Comparison of ENCODE assay signal across 8 cellular contexts in the genomic region with DNA sequence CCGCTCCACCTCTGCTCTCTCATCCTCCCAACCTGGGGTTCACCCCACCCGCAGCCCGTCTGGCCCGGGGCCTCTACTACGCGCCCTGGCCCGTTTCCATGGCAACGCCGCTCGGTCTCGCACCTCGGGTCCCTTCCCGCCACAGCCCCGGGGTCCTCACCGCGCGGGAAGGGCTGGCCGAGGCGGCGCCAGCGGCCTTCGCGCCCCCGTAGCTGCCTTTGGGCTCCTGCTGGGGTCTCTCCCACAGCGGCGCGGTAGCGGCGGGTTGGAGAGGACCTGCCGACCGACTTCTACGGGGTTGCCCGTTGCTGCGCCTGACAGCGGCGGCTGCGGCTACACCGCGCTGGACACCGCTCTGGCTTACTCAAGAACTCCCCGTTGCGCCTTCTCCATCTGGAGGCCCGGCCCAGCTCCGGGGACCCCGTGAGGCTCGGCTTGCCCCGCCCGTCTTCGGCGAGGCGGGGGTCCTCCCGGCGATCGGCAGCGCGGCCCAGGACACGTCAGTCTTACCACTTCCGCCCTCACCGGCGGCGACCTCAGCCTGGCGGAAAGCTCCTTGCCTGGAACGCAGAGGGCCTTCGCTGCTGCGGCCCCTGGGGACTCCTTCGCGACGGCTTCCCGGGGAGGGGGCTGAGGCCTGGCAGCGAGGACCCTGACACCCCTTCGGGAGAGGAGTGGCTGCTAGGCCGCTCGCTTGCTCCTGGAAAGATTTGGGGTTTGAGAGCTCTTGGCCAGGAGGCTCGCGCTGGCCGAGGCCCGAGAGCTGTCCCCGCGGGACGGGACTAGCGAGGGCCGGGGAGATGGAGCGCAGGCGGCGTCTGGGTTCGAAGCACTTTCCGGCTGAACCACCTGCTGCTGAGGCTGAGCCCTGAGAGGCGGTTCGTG. TPM values are rescaled to one million over a fixed set of nuclear protein-coding genes. Genes with fewer than 3 reads are reported as not detected.
A peak's percentile ranks its signal among the peaks of the same experiment; 100 is the strongest.
DNase-seq lines count a peak whose midpoint lies in the region; ATAC-seq lines count a peak whose summit lies in the region.

A gene with protein sequence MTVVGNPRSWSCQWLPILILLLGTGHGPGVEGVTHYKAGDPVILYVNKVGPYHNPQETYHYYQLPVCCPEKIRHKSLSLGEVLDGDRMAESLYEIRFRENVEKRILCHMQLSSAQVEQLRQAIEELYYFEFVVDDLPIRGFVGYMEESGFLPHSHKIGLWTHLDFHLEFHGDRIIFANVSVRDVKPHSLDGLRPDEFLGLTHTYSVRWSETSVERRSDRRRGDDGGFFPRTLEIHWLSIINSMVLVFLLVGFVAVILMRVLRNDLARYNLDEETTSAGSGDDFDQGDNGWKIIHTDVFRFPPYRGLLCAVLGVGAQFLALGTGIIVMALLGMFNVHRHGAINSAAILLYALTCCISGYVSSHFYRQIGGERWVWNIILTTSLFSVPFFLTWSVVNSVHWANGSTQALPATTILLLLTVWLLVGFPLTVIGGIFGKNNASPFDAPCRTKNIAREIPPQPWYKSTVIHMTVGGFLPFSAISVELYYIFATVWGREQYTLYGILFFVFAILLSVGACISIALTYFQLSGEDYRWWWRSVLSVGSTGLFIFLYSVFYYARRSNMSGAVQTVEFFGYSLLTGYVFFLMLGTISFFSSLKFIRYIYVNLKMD (minus strand): TSS at position 256 of the 885 bp plus-strand sequence. CDS start 422 bp downstream, outside the sequence.

- no peaks in the 10 kb centered on the region for H3K27me3 ChIP-seq in esophagus (ENCODE audit: control insufficient read depth in 1 of 2, insufficient read depth in 2 of 2, low read length in 2 of 2)
- no peaks in the 10 kb centered on the region for H3K27me3 ChIP-seq in muscle layer of duodenum (ENCODE audit: low read depth, low read length)

- H3K4me1 ChIP-seq in esophagus (ENCODE audit: control insufficient read depth in 2 of 2, insufficient read depth in 2 of 2, low read length in 1 of 2) (peaks cover 0 to 3% of the 10 kb centered on the region in 2 donors), muscle layer of duodenum (ENCODE audit: control insufficient read depth in 1 of 2, insufficient read depth in 2 of 2, low read length in 2 of 2) (peaks cover 14 to 23% of the 10 kb centered on the region in 2 donors)

- peak; percentile 64 for ATAC-seq in GM21526 (IDR thresholded peaks at IDR 0.05; ENCODE audit: low FRiP score, unreplicated experiment)

- WGBS in esophagus, 2 donors = 0 to 1% methylated on average over 88 to 89 of the region's 89 CpGs

- DNase-seq in DMS114 treated with DMSO at 0.1 percent for 48 hours (lab: John Stamatoyannopoulos, UW; ENCODE audit: unreplicated experiment) (peak; percentile 42), HuH-7 (ENCODE audit: low spot score) (peak; percentile 93), OCI-M2 (lab: John Stamatoyannopoulos, UW; ENCODE audit: unreplicated experiment) (peak; percentile 73)
- peak; percentile 91 for DNase-seq in activated T-cell treated with anti-CD3 and anti-CD28 coated beads, Interleukin-2, amount 50 U/mL, for 1 hour
- DNase-seq in stimulated activated CD8-positive, alpha-beta memory T cell treated with anti-CD3 and anti-CD28 coated beads, Interleukin-7, amount 100 ng/mL, for 24 hours (ENCODE audit: low read depth) = peak; percentile 69

- H3K4me3 ChIP-seq in esophagus (ENCODE audit: low read depth in 1 of 2, low read length in 2 of 2) (peak within 1 kb of the TSS; percentile 71 to 81), muscle layer of duodenum (ENCODE audit: low read depth in 1 of 2, low read length in 2 of 2) (peak within 1 kb of the TSS; percentile 79 to 93)

- H3K36me3 ChIP-seq in esophagus (ENCODE audit: control insufficient read depth in 2 of 2, insufficient read depth in 2 of 2, low read length in 1 of 2) = peaks cover 0 to 16% of the 10 kb centered on the region in 2 donors
- H3K36me3 ChIP-seq in muscle layer of duodenum (ENCODE audit: control insufficient read depth in 1 of 2, insufficient read depth in 2 of 2, low read length in 2 of 2) = peaks cover 12 to 17% of the 10 kb centered on the region in 2 donors

- H3K27ac ChIP-seq in esophagus (ENCODE audit: low read depth in 2 of 2, low read length in 1 of 2) (peak within 1 kb of the TSS; percentile 93 to 94), muscle layer of duodenum (ENCODE audit: low read length) (peak within 1 kb of the TSS; percentile 95)

- H3K9me3 ChIP-seq in esophagus (ENCODE audit: control insufficient read depth in 2 of 2, insufficient read depth in 1 of 2, low read depth in 1 of 2, low read length in 1 of 2) (no peaks in the 10 kb centered on the region), muscle layer of duodenum (ENCODE audit: control insufficient read depth in 1 of 2, low read length in 2 of 2) (no peaks in the 10 kb centered on the region)

RNA-seq across cellular contexts. Expression of the gene that starts here (rescaled TPM):
- 10 to 100 TPM; 10.0 to 25.8 TPM for polyA plus RNA-seq in esophagus

Comparison
In these comparisons a context has a peak if more than half of its experiments do, and no peak if none do; other contexts are left out.
1. Peak in every context shown above with its lines: DNase-seq, ATAC-seq, H3K4me3 ChIP-seq and H3K27ac ChIP-seq.
2. DNase-seq: peak in every context shown above with its lines; median percentile 93 in HuH-7; 91 in activated T-cell treated with anti-CD3 and anti-CD28 coated beads, Interleukin-2, amount 50 U/mL, for 1 hour; 73 in OCI-M2; 69 in stimulated activated CD8-positive, alpha-beta memory T cell treated with anti-CD3 and anti-CD28 coated beads, Interleukin-7, amount 100 ng/mL, for 24 hours; 42 in DMS114 treated with DMSO at 0.1 percent for 48 hours.